In genomic region chr12:105502426-105502930, GRCh38 we compare ENCODE assay signal across 17 cellular contexts.
"Had no signal": no experiment of that assay in that cellular context is flagged by ENCODE, and none has a peak within 500 bp of the region (broad histone marks: within the 10 kb centered on the region; RNA-seq: fewer than 3 reads in every experiment).

No MANE protein-coding gene starts in this region.

- H3K4me3 ChIP-seq: hepatocyte, ovary had no signal

- H2AFZ ChIP-seq: hepatocyte had no signal

- H3K27me3 ChIP-seq: foreskin keratinocyte, hepatocyte, ovary had no signal

- H3K79me2 ChIP-seq: hepatocyte had no signal

- H3K4me1 Mint-ChIP-seq: natural killer cell had no signal

- H3K36me3 ChIP-seq: neutrophil, ovary had no signal

- ATAC-seq: effector memory CD8-positive, alpha-beta T cell; foreskin keratinocyte; left lobe of liver; natural killer cell; right cardiac atrium had no signal

- DNase-seq: effector memory CD8-positive, alpha-beta T cell; foreskin keratinocyte; head of caudate nucleus; kidney glomerular epithelial cell; mammary epithelial cell; natural killer cell; ovary; right cardiac atrium; small intestine; stimulated activated CD4-positive, alpha-beta T cell treated with anti-CD3 and anti-CD28 coated beads, Interleukin-12 subunit alpha, Interleukin-12 subunit beta, amount 100 ng/mL, for 4 hours; stimulated activated naive CD4-positive, alpha-beta T cell treated with Interleukin-2 at 50 U/mL for 16 hours; trophoblast cell had no signal

- H3K27ac Mint-ChIP-seq: dendritic cell treated with granulocyte-macrophage colony-stimulating factor and Interleukin-4, amounts not matched to agents 40 ng/mL and 50 ng/mL, for 4 days; effector memory CD8-positive, alpha-beta T cell; natural killer cell; progenitor cell of endocrine pancreas had no signal

- H3K27me3 Mint-ChIP-seq: progenitor cell of endocrine pancreas had no signal

- H3K27ac ChIP-seq: foreskin keratinocyte, hepatocyte, neutrophil, ovary had no signal

- H3K9me3 ChIP-seq: neutrophil, ovary had no signal

- H3K4me3 Mint-ChIP-seq: dendritic cell treated with granulocyte-macrophage colony-stimulating factor and Interleukin-4, amounts not matched to agents 40 ng/mL and 50 ng/mL, for 4 days; effector memory CD8-positive, alpha-beta T cell; natural killer cell had no signal

- H3K36me3 Mint-ChIP-seq: natural killer cell had no signal

- H3K9me3 Mint-ChIP-seq: dendritic cell treated with granulocyte-macrophage colony-stimulating factor and Interleukin-4, amounts not matched to agents 40 ng/mL and 50 ng/mL, for 4 days; effector memory CD8-positive, alpha-beta T cell had no signal

- H3K4me2 ChIP-seq: hepatocyte had no signal
